In the genomic region with DNA sequence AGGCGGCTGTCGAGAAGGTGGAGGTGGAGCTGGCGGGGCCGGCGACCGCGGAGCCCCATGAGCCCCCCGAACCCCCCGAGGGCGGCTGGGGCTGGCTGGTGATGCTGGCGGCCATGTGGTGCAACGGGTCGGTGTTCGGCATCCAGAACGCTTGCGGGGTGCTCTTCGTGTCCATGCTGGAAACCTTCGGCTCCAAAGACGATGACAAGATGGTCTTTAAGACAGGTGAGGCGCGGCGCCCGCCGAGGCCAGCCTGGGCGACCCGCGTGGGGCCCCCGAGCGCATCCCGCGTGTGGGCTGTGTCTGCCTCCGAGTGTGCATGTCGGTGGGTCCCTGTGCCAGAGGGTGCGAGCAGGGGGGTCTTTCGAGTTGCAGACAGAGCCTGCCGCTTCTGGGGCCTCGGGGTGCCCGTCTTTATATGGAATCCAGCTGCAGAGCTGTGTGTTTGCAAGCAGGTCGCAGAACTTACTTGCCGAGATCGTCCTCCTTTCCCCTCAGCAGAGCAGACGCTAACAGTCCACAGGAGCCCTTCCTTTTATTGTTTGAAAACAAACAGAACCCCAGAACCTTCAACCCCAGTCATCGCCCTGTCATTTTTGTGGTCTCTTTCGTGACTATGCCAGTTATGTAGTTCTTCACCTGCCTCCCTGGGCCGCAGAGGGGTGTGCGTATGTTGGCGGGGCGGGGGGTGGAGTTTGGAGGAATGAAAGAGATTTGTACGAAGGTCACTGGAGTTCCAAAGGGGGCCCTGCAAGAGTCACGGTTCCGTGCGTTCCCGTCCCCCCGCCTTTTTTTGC, we compare ENCODE assay signal across 8 cellular contexts. TPM values are rescaled to one million over a fixed set of nuclear protein-coding genes. Genes with fewer than 3 reads are reported as not detected.
DNase-seq lines count a peak whose midpoint lies in the region; ATAC-seq and TF ChIP-seq lines count a peak whose summit lies in the region.

No MANE protein-coding gene starts in this region.

- TF ChIP-seq POLR2A in GM18505 (IDR thresholded peaks at IDR 0.05; ENCODE audit: borderline replicate concordance, extremely low read depth, insufficient read depth, insufficient read length) (no peak), spleen (IDR thresholded peaks at IDR 0.05) (no peak)

- H3K4me3 ChIP-seq in SK-N-MC, result peak overlapping the region; percentile 94
- peak overlapping the region; percentile 57 for H3K4me3 ChIP-seq in iPS DF 6.9 (ENCODE audit: low read length)
- peak overlapping the region; percentile 52 to 88 (median 69) for H3K4me3 ChIP-seq in spleen

- intact Hi-C loops in activated naive CD4-positive, alpha-beta T cell treated with anti-CD3 and anti-CD28 coated beads for 36 hours (cut with micrococcal nuclease), result loop anchor here (1.0 to 10.0 kb wide), 10 partner anchors 25 to 999 kb away; partner anchors contain the start of genes CDK19, FAM229B and TUBE1
- intact Hi-C loops in spleen (cut with DNase I; ENCODE audit: low total_unique reads), result no loop called here

- no peak for TF ChIP-seq CTCF in spleen (IDR thresholded peaks at IDR 0.05 in 8 of 11, conservative IDR thresholded peaks at IDR 0.05 in 3 of 11)

- no peaks in the 10 kb centered on the region for H3K9me3 Mint-ChIP-seq in activated naive CD4-positive, alpha-beta T cell treated with anti-CD3 and anti-CD28 coated beads for 36 hours

- H3K4me1 ChIP-seq in iPS DF 6.9 (ENCODE audit: control insufficient read depth, insufficient read depth, low read length) (no peaks in the 10 kb centered on the region; the same call in 1 of the 2 replicates), spleen (peaks cover 11 to 33% (median 23%) of the 10 kb centered on the region in 6 donors)

- DNase-seq in SK-N-MC (ENCODE audit: low read depth, low spot score) (no peak), iPS DF 6.9 (ENCODE audit: low read depth, low spot score) (no peak), spleen (no peak), DMS153 (lab: John Stamatoyannopoulos, UW) (no peak)
- peak; percentile 79 for DNase-seq in activated naive CD4-positive, alpha-beta T cell treated with anti-CD3 and anti-CD28 coated beads for 36 hours

- ATAC-seq in GM18505 (IDR thresholded peaks at IDR 0.05; ENCODE audit: unreplicated experiment), result peak; percentile 20
- ATAC-seq in HG02938 (IDR thresholded peaks at IDR 0.05; ENCODE audit: unreplicated experiment), result peak; percentile 29
- ATAC-seq in HG03108 (IDR thresholded peaks at IDR 0.05; ENCODE audit: unreplicated experiment), result no peak

- H3K27me3 Mint-ChIP-seq in activated naive CD4-positive, alpha-beta T cell treated with anti-CD3 and anti-CD28 coated beads for 36 hours (ENCODE audit: low read depth), result no peaks in the 10 kb centered on the region

- peaks cover 36% of the 10 kb centered on the region for H3K4me1 Mint-ChIP-seq in activated naive CD4-positive, alpha-beta T cell treated with anti-CD3 and anti-CD28 coated beads for 36 hours (ENCODE audit: low read depth)

- no CpG with 5 or more reads among the region's 54 CpGs for WGBS in iPS DF 6.9 (ENCODE audit: insufficient coverage, insufficient read length)
- 0 to 1% (median 1%) methylated on average over 18 to 54 of the region's 54 CpGs for WGBS in spleen, 5 donors

- H3K4me3 Mint-ChIP-seq in activated naive CD4-positive, alpha-beta T cell treated with anti-CD3 and anti-CD28 coated beads for 36 hours, result peak overlapping the region; percentile 89

- H3K9ac ChIP-seq in SK-N-MC (ENCODE audit: insufficient read length), result peak overlapping the region; percentile 33

- no peaks in the 10 kb centered on the region for H3K36me3 Mint-ChIP-seq in activated naive CD4-positive, alpha-beta T cell treated with anti-CD3 and anti-CD28 coated beads for 36 hours (ENCODE audit: low read depth)

- H3K27me3 ChIP-seq in iPS DF 6.9 (ENCODE audit: control insufficient read depth, insufficient read depth, low read length) (no peaks in the 10 kb centered on the region; the same call in 1 of the 2 replicates), spleen (replicated peaks in 1 of 7) (peaks cover 0 to 59% (median 33%) of the 10 kb centered on the region in 7 donors)

- H3K27ac ChIP-seq in SK-N-MC (no peak overlapping the region), iPS DF 6.9 (ENCODE audit: low read length) (no peak overlapping the region), spleen (peak overlapping the region in 4 of 8 donors; percentile 2 to 61 (median 42))

- CTCF ChIA-PET in activated naive CD4-positive, alpha-beta T cell treated with anti-CD3 and anti-CD28 coated beads for 36 hours (lab: Charles Lee), result interaction anchor here (0.9 to 1.5 kb wide), 4 partner anchors 80 to 171 kb away, joined by 3 read pairs; a partner anchor contains a TSS

- H3K36me3 ChIP-seq in SK-N-MC (ENCODE audit: insufficient read depth, low read length), result no peaks in the 10 kb centered on the region
- H3K36me3 ChIP-seq in iPS DF 6.9 (ENCODE audit: control insufficient read depth, insufficient read depth, low read length), result no peaks in the 10 kb centered on the region
- H3K36me3 ChIP-seq in spleen, result no peaks in the 10 kb centered on the region

- H3K9me3 ChIP-seq in SK-N-MC (ENCODE audit: low read depth, low read length) (no peaks in the 10 kb centered on the region), iPS DF 6.9 (ENCODE audit: control insufficient read depth, insufficient read depth, low read length) (no peaks in the 10 kb centered on the region), spleen (no peaks in the 10 kb centered on the region)

- H3K27ac Mint-ChIP-seq in activated naive CD4-positive, alpha-beta T cell treated with anti-CD3 and anti-CD28 coated beads for 36 hours, result peak overlapping the region; percentile 76

RNA-seq across cellular contexts. Expression of gene SLC16A10, which starts 0.8 kb away (rescaled TPM):
- total RNA-seq in activated naive CD4-positive, alpha-beta T cell treated with anti-CD3 and anti-CD28 coated beads for 36 hours, result 1 to 10 TPM; 6.6 to 8.1 TPM
- total RNA-seq in spleen, result 10 to 100 TPM in 2 of 7 donors, 1 to 10 TPM in 5; 4.9 to 19.9 (median 6.9) TPM
- 1 to 10 TPM in 1 of 3 donors, under 1 TPM in 2; 0.24 to 1.3 (median 0.46) TPM for polyA plus RNA-seq in spleen
